In genomic region chr20:38934530-38934929, GRCh38 we compare ENCODE assay signal across 19 cellular contexts. TPM values are rescaled to one million over a fixed set of nuclear protein-coding genes. Genes with fewer than 3 reads are reported as not detected.
DNase-seq lines count a peak whose midpoint lies in the region; ATAC-seq and TF ChIP-seq lines count a peak whose summit lies in the region.
"Had no signal": no experiment of that assay in that cellular context is flagged by ENCODE, and none has a peak within 500 bp of the region (broad histone marks: within the 10 kb centered on the region; RNA-seq: fewer than 3 reads in every experiment).

No MANE protein-coding gene starts in this region.

- H3K9me3 ChIP-seq in Loucy (ENCODE audit: insufficient read depth, low read depth, low read length), result no peaks in the 10 kb centered on the region
- H3K9me3 ChIP-seq: A549; BE2C; BLaER1 treated with 17β-estradiol and CSF1 and Interleukin-3, amounts not matched to agents 10 nM and 100 nM; HAP-1 had no signal

- H3K27ac Mint-ChIP-seq in activated T-cell treated with anti-CD3 and anti-CD28 coated beads, Interleukin-2, amount 50 U/mL, for 72 hours, result no peak overlapping the region

- H3K4me3 ChIP-seq in Loucy (ENCODE audit: low read length, poor library complexity, severe bottlenecking) (peak overlapping the region; percentile 87), epithelial cell of esophagus (ENCODE audit: low read length) (no peak overlapping the region), fibroblast of pulmonary artery (replicated peaks; ENCODE audit: low read depth, low read length) (no peak overlapping the region)
- H3K4me3 ChIP-seq: A549; BLaER1 treated with 17β-estradiol and CSF1 and Interleukin-3, amounts not matched to agents 10 nM and 100 nM; HAP-1 had no signal

- H3K4me1 ChIP-seq in Loucy (ENCODE audit: insufficient read depth, low read length, poor library complexity, severe bottlenecking), result peaks cover 69% of the 10 kb centered on the region
- H3K4me1 ChIP-seq: BE2C had no signal

- peaks cover 4 to 14% of the 10 kb centered on the region in 2 donors for H3K36me3 Mint-ChIP-seq in activated T-cell treated with anti-CD3 and anti-CD28 coated beads, Interleukin-2, amount 50 U/mL, for 72 hours (ENCODE audit: insufficient read depth in 2 of 2)
- H3K36me3 Mint-ChIP-seq: CD4-positive, alpha-beta memory T cell had no signal

- H4K20me1 ChIP-seq in Loucy (ENCODE audit: insufficient read depth, low read length, poor library complexity, severe bottlenecking), result peaks cover 71% of the 10 kb centered on the region

- no peaks in the 10 kb centered on the region for H3F3A ChIP-seq in Loucy (ENCODE audit: low read depth)

- H3K4me1 Mint-ChIP-seq in activated T-cell treated with anti-CD3 and anti-CD28 coated beads, Interleukin-2, amount 50 U/mL, for 72 hours (ENCODE audit: low read depth), result peaks cover 17% of the 10 kb centered on the region

- ATAC-seq in activated T-cell treated with anti-CD3 and anti-CD28 coated beads, Interleukin-2, amount 50 U/mL, for 72 hours (replicated peaks in 1 of 2), result no peak
- ATAC-seq in HG03039 (IDR thresholded peaks at IDR 0.05; ENCODE audit: unreplicated experiment), result no peak

- H3K4me2 ChIP-seq in Loucy (ENCODE audit: low read depth, low read length, poor library complexity, severe bottlenecking), result peak overlapping the region; percentile 96
- H3K4me2 ChIP-seq: BLaER1 treated with 17β-estradiol and CSF1 and Interleukin-3, amounts not matched to agents 10 nM and 100 nM had no signal

- no peaks in the 10 kb centered on the region for H3K27me3 Mint-ChIP-seq in activated T-cell treated with anti-CD3 and anti-CD28 coated beads, Interleukin-2, amount 50 U/mL, for 72 hours (ENCODE audit: low read depth)
- H3K27me3 Mint-ChIP-seq: CD4-positive, alpha-beta memory T cell had no signal

- TF ChIP-seq CTCF in Loucy (conservative IDR thresholded peaks at IDR 0.05; ENCODE audit: low read length) (no peak), epithelial cell of esophagus (IDR thresholded peaks at IDR 0.05; ENCODE audit: insufficient read depth, low read depth, low read length, missing control alignments) (no peak), fibroblast of pulmonary artery (IDR thresholded peaks at IDR 0.05; ENCODE audit: low read length, missing control alignments) (no peak)

- peaks cover 100% of the 10 kb centered on the region for H3K79me2 ChIP-seq in Loucy (ENCODE audit: insufficient read depth, low read length)

- no peak overlapping the region for H2AFZ ChIP-seq in Loucy (ENCODE audit: low read length)

- H3K27me3 ChIP-seq in Loucy (ENCODE audit: insufficient read depth, low read length, poor library complexity, severe bottlenecking), result no peaks in the 10 kb centered on the region
- H3K27me3 ChIP-seq: BE2C; BLaER1 treated with 17β-estradiol and CSF1 and Interleukin-3, amounts not matched to agents 10 nM and 100 nM had no signal

- H3K36me3 ChIP-seq in Loucy (ENCODE audit: insufficient read depth, low read length), result peaks cover 33% of the 10 kb centered on the region; the same call in 1 of the 2 replicates

- no peak overlapping the region for H3K9ac ChIP-seq in Loucy (ENCODE audit: low read depth, low read length, poor library complexity, severe bottlenecking)
- H3K9ac ChIP-seq: BLaER1 treated with 17β-estradiol and CSF1 and Interleukin-3, amounts not matched to agents 10 nM and 100 nM had no signal

- H3K9me3 Mint-ChIP-seq in activated T-cell treated with anti-CD3 and anti-CD28 coated beads, Interleukin-2, amount 50 U/mL, for 72 hours, result no peaks in the 10 kb centered on the region
- H3K9me3 Mint-ChIP-seq: CD14-positive monocyte; CD4-positive, alpha-beta memory T cell had no signal

- H3K4me3 Mint-ChIP-seq in activated T-cell treated with anti-CD3 and anti-CD28 coated beads, Interleukin-2, amount 50 U/mL, for 72 hours, result no peak overlapping the region
- H3K4me3 Mint-ChIP-seq: CD14-positive monocyte; CD4-positive, alpha-beta memory T cell had no signal

- no peaks in the 10 kb centered on the region for H3K9me2 ChIP-seq in Loucy (replicated peaks; ENCODE audit: low read depth, low read length)

- DNase-seq in epithelial cell of esophagus (ENCODE audit: low read depth) (peak; percentile 76), fibroblast of pulmonary artery (ENCODE audit: low read depth) (peak; percentile 16), NCI-H82 (lab: John Stamatoyannopoulos, UW) (no peak)
- no peak for DNase-seq in activated T-cell treated with anti-CD3 and anti-CD28 coated beads, Interleukin-2, amount 50 U/mL, for 72 hours
- DNase-seq: 8988T; BE2C; Calu3; CD4-positive, alpha-beta memory T cell; COR-L47; DMS53; DMS79 treated with DMSO at 0.1 percent for 48 hours; GF-D8; GOT3 had no signal

RNA-seq across cellular contexts. Expression of gene FAM83D, which starts 8.3 kb away (rescaled TPM):
- total RNA-seq in activated T-cell treated with anti-CD3 and anti-CD28 coated beads, Interleukin-2, amount 50 U/mL, for 72 hours, result 10 to 100 TPM; 10.4 to 10.5 TPM

RNA-seq across cellular contexts. Expression of gene DHX35, which starts 27.6 kb away (rescaled TPM):
- total RNA-seq in activated T-cell treated with anti-CD3 and anti-CD28 coated beads, Interleukin-2, amount 50 U/mL, for 72 hours, result 10 to 100 TPM in 1 of 2 donors, 1 to 10 TPM in 1; 9.4 to 14.2 TPM

Comparison
In these comparisons a context has a peak if more than half of its experiments do, and no peak if none do; other contexts are left out.
1. DNase-seq: peak in epithelial cell of esophagus (single experiment) and fibroblast of pulmonary artery (single experiment); none in NCI-H82 (single experiment) and activated T-cell treated with anti-CD3 and anti-CD28 coated beads, Interleukin-2, amount 50 U/mL, for 72 hours (0 of 2).